In the genomic region with DNA sequence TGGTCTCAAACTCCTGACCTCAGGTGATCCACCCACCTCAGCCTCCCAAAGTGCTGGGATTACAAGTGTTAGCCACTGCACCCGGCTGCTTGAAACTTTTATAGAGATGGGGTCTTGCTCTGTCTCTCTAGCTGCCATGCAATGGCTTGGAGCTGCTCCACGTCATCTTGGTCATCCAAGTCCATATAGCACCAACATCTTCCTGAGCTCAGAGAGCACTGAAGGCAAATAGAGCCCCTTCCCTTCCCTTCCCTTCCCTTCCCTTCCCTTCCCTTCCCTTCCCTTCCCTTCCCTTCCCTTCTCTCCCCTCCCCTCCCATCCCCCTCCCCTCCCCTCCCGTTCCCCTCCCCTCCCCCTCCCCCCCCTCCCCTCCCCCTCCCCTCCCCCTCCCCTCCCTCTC, we compare ENCODE assay signal across 11 cellular contexts. TPM values are rescaled to one million over a fixed set of nuclear protein-coding genes. Genes with fewer than 3 reads are reported as not detected.
"Had no signal": no experiment of that assay in that cellular context is flagged by ENCODE, and none has a peak within 500 bp of the region (broad histone marks: within the 10 kb centered on the region; RNA-seq: fewer than 3 reads in every experiment).

No MANE protein-coding gene starts in this region.

RNA-seq across cellular contexts. Expression of a gene that starts 22.5 kb away (rescaled TPM):
- total RNA-seq: OCI-LY7, PC-3, PC-9, Peyer's patch, Right ventricle myocardium inferior, Right ventricle myocardium superior, RPMI7951, SJCRH30, SJSA1, SK-MEL-5 had no signal
- polyA plus RNA-seq: SK-N-SH had no signal
